Comparison of ENCODE assay signal across 14 cellular contexts in genomic region chr17:48633266-48633816, GRCh38. TPM values are rescaled to one million over a fixed set of nuclear protein-coding genes. Genes with fewer than 3 reads are reported as not detected.
DNase-seq lines count a peak whose midpoint lies in the region; ATAC-seq and TF ChIP-seq lines count a peak whose summit lies in the region.
"Had no signal": no experiment of that assay in that cellular context is flagged by ENCODE, and none has a peak within 500 bp of the region (broad histone marks: within the 10 kb centered on the region; RNA-seq: fewer than 3 reads in every experiment).

No MANE protein-coding gene starts in this region.

- H3K4me3 Mint-ChIP-seq in activated CD4-positive, alpha-beta T cell treated with anti-CD3 and anti-CD28 coated beads for 36 hours, result peak overlapping the region; percentile 49
- peak overlapping the region; percentile 39 for H3K4me3 Mint-ChIP-seq in activated CD8-positive, alpha-beta T cell treated with anti-CD3 and anti-CD28 coated beads, Interleukin-2, amount 10 ng/mL, durations not matched to agents 7 days and 5 days
- H3K4me3 Mint-ChIP-seq in mesothelial cell of epicardium, result peak overlapping the region; percentile 41
- peak overlapping the region; percentile 52 to 75 for H3K4me3 Mint-ChIP-seq in stimulated activated naive B cell treated with anti-CD40 and anti-IgM and Interleukin-4, amounts not matched to agents 10 μg/mL and 1 μg/mL and 100 μg/mL, for 72 hours

- H3K4me1 Mint-ChIP-seq in activated CD4-positive, alpha-beta T cell treated with anti-CD3 and anti-CD28 coated beads for 36 hours, result no peaks in the 10 kb centered on the region
- H3K4me1 Mint-ChIP-seq in activated CD8-positive, alpha-beta T cell treated with anti-CD3 and anti-CD28 coated beads, Interleukin-2, amount 10 ng/mL, durations not matched to agents 7 days and 5 days (ENCODE audit: low read depth), result peaks cover 14% of the 10 kb centered on the region
- peaks cover 45% of the 10 kb centered on the region for H3K4me1 Mint-ChIP-seq in mesothelial cell of epicardium
- peaks cover 3 to 10% of the 10 kb centered on the region in 2 donors for H3K4me1 Mint-ChIP-seq in stimulated activated naive B cell treated with anti-CD40 and anti-IgM and Interleukin-4, amounts not matched to agents 10 μg/mL and 1 μg/mL and 100 μg/mL, for 72 hours

- no peak overlapping the region for H3K27ac Mint-ChIP-seq in activated CD4-positive, alpha-beta T cell treated with anti-CD3 and anti-CD28 coated beads for 36 hours
- no peak overlapping the region for H3K27ac Mint-ChIP-seq in activated CD8-positive, alpha-beta T cell treated with anti-CD3 and anti-CD28 coated beads, Interleukin-2, amount 10 ng/mL, durations not matched to agents 7 days and 5 days
- no peak overlapping the region for H3K27ac Mint-ChIP-seq in mesothelial cell of epicardium
- H3K27ac Mint-ChIP-seq in stimulated activated naive B cell treated with anti-CD40 and anti-IgM and Interleukin-4, amounts not matched to agents 10 μg/mL and 1 μg/mL and 100 μg/mL, for 72 hours, result no peak overlapping the region
- H3K27ac Mint-ChIP-seq: brain had no signal

- peaks cover 76% of the 10 kb centered on the region for H3K27me3 Mint-ChIP-seq in activated CD4-positive, alpha-beta T cell treated with anti-CD3 and anti-CD28 coated beads for 36 hours
- peaks cover 85% of the 10 kb centered on the region for H3K27me3 Mint-ChIP-seq in activated CD8-positive, alpha-beta T cell treated with anti-CD3 and anti-CD28 coated beads, Interleukin-2, amount 10 ng/mL, durations not matched to agents 7 days and 5 days (ENCODE audit: low read depth)
- H3K27me3 Mint-ChIP-seq in mesothelial cell of epicardium (ENCODE audit: low read depth), result peaks cover 99% of the 10 kb centered on the region
- H3K27me3 Mint-ChIP-seq in stimulated activated naive B cell treated with anti-CD40 and anti-IgM and Interleukin-4, amounts not matched to agents 10 μg/mL and 1 μg/mL and 100 μg/mL, for 72 hours, result peaks cover 86 to 97% of the 10 kb centered on the region in 2 donors
- H3K27me3 Mint-ChIP-seq: brain had no signal

- no peaks in the 10 kb centered on the region for H3K36me3 Mint-ChIP-seq in activated CD4-positive, alpha-beta T cell treated with anti-CD3 and anti-CD28 coated beads for 36 hours (ENCODE audit: low read depth)
- H3K36me3 Mint-ChIP-seq in activated CD8-positive, alpha-beta T cell treated with anti-CD3 and anti-CD28 coated beads, Interleukin-2, amount 10 ng/mL, durations not matched to agents 7 days and 5 days (ENCODE audit: low read depth), result no peaks in the 10 kb centered on the region
- H3K36me3 Mint-ChIP-seq in mesothelial cell of epicardium, result peaks cover 18% of the 10 kb centered on the region
- H3K36me3 Mint-ChIP-seq in stimulated activated naive B cell treated with anti-CD40 and anti-IgM and Interleukin-4, amounts not matched to agents 10 μg/mL and 1 μg/mL and 100 μg/mL, for 72 hours, result peaks cover 0 to 2% of the 10 kb centered on the region in 2 donors
- H3K36me3 Mint-ChIP-seq: brain had no signal

- no peak for TF ChIP-seq CTCF in mesothelial cell of epicardium (IDR thresholded peaks at IDR 0.05; ENCODE audit: unreplicated experiment)

- no peaks in the 10 kb centered on the region for H3K9me3 Mint-ChIP-seq in activated CD4-positive, alpha-beta T cell treated with anti-CD3 and anti-CD28 coated beads for 36 hours (ENCODE audit: low read depth)
- H3K9me3 Mint-ChIP-seq in activated CD8-positive, alpha-beta T cell treated with anti-CD3 and anti-CD28 coated beads, Interleukin-2, amount 10 ng/mL, durations not matched to agents 7 days and 5 days (ENCODE audit: insufficient read depth), result no peaks in the 10 kb centered on the region
- no peaks in the 10 kb centered on the region for H3K9me3 Mint-ChIP-seq in mesothelial cell of epicardium
- H3K9me3 Mint-ChIP-seq in stimulated activated naive B cell treated with anti-CD40 and anti-IgM and Interleukin-4, amounts not matched to agents 10 μg/mL and 1 μg/mL and 100 μg/mL, for 72 hours, result no peaks in the 10 kb centered on the region

- CTCF ChIA-PET in activated CD4-positive, alpha-beta T cell treated with anti-CD3 and anti-CD28 coated beads for 36 hours (lab: Charles Lee), result interaction anchor here (0.7 to 2.5 kb wide), 5 partner anchors 9 to 325 kb away, joined by 3 to 12 read pairs (median 5); no protein-coding TSS in a partner anchor
- CTCF ChIA-PET in activated CD8-positive, alpha-beta T cell treated with anti-CD3 and anti-CD28 coated beads, Interleukin-2, amount 10 ng/mL, durations not matched to agents 7 days and 5 days (lab: Charles Lee), result interaction anchor here (1.5 to 1.7 kb wide), 2 partner anchors 14 to 38 kb away, joined by 4 to 6 read pairs; no protein-coding TSS in a partner anchor

- no peak for DNase-seq in activated CD4-positive, alpha-beta T cell treated with anti-CD3 and anti-CD28 coated beads for 36 hours
- DNase-seq in activated CD4-positive, alpha-beta T cell treated with anti-CD3 and anti-CD28 coated beads, Interleukin-2, amount 50 U/mL, for 4 hours, result no peak
- no peak for DNase-seq in activated CD8-positive, alpha-beta T cell treated with anti-CD3 and anti-CD28 coated beads, Interleukin-2, amount 10 ng/mL, durations not matched to agents 7 days and 5 days
- DNase-seq in mesothelial cell of epicardium (ENCODE audit: low spot score in 2 of 2, unreplicated experiment in 2 of 2) (no peak), hippocampal formation (lab: John Stamatoyannopoulos, UW) (no peak), ecto neural progenitor cell (ENCODE audit: low spot score) (no peak)
- no peak for DNase-seq in stimulated activated naive B cell treated with anti-CD40 and anti-IgM and Interleukin-4, amounts not matched to agents 10 μg/mL and 1 μg/mL and 100 μg/mL, for 72 hours
- DNase-seq: midbrain, NCI-H2081 treated with DMSO at 0.1 percent for 48 hours, NCI-H82 had no signal

- no peak for ATAC-seq in activated CD4-positive, alpha-beta T cell treated with anti-CD3 and anti-CD28 coated beads for 36 hours
- ATAC-seq in activated CD8-positive, alpha-beta T cell treated with anti-CD3 and anti-CD28 coated beads, Interleukin-2, amount 10 ng/mL, durations not matched to agents 7 days and 5 days, result no peak
- no peak for ATAC-seq in stimulated activated naive B cell treated with anti-CD40 and anti-IgM and Interleukin-4, amounts not matched to agents 10 μg/mL and 1 μg/mL and 100 μg/mL, for 72 hours (replicated peaks)
- no peak for ATAC-seq in HG03025 (IDR thresholded peaks at IDR 0.05; ENCODE audit: low FRiP score, unreplicated experiment)
- ATAC-seq: HCT116 had no signal

- POLR2A ChIA-PET in activated CD4-positive, alpha-beta T cell treated with anti-CD3 and anti-CD28 coated beads for 36 hours (lab: Charles Lee), result no interaction called here
- POLR2A ChIA-PET in activated CD8-positive, alpha-beta T cell treated with anti-CD3 and anti-CD28 coated beads, Interleukin-2, amount 10 ng/mL, durations not matched to agents 7 days and 5 days (lab: Charles Lee), result no interaction called here

- intact Hi-C loops in activated CD4-positive, alpha-beta T cell treated with anti-CD3 and anti-CD28 coated beads for 36 hours (cut with DNase I, micrococcal nuclease), result no loop called here

RNA-seq across cellular contexts. Expression of gene HOXB9, which starts 7.2 kb away (rescaled TPM):
- 1 to 10 TPM; 1.9 to 2.5 TPM for total RNA-seq in activated CD4-positive, alpha-beta T cell treated with anti-CD3 and anti-CD28 coated beads for 36 hours
- under 1 TPM; 0.37 to 0.65 TPM for total RNA-seq in activated CD8-positive, alpha-beta T cell treated with anti-CD3 and anti-CD28 coated beads, Interleukin-2, amount 10 ng/mL, durations not matched to agents 7 days and 5 days
- total RNA-seq in mesothelial cell of epicardium, result 33.8 to 35.4 TPM (median 34.4 TPM) in 3 replicates
- total RNA-seq: fibroblast of villous mesenchyme had no signal

RNA-seq across cellular contexts. Expression of gene HOXB8, which starts 18.2 kb away (rescaled TPM):
- not detected for total RNA-seq in activated CD4-positive, alpha-beta T cell treated with anti-CD3 and anti-CD28 coated beads for 36 hours
- not detected for total RNA-seq in activated CD8-positive, alpha-beta T cell treated with anti-CD3 and anti-CD28 coated beads, Interleukin-2, amount 10 ng/mL, durations not matched to agents 7 days and 5 days
- 75.7 to 82.4 TPM (median 78.8 TPM) in 3 replicates for total RNA-seq in mesothelial cell of epicardium
- total RNA-seq: fibroblast of villous mesenchyme had no signal

RNA-seq across cellular contexts. Expression of gene HOXB7, which starts 22.5 kb away (rescaled TPM):
- total RNA-seq in activated CD4-positive, alpha-beta T cell treated with anti-CD3 and anti-CD28 coated beads for 36 hours, result under 1 TPM; 0.25 to 0.30 TPM
- total RNA-seq in activated CD8-positive, alpha-beta T cell treated with anti-CD3 and anti-CD28 coated beads, Interleukin-2, amount 10 ng/mL, durations not matched to agents 7 days and 5 days, result under 1 TPM; 0.87 to 0.91 TPM
- total RNA-seq in mesothelial cell of epicardium, result 18.6 to 20.3 TPM (median 19.5 TPM) in 3 replicates

RNA-seq across cellular contexts. Expression of gene HOXB6, which starts 28.6 kb away (rescaled TPM):
- not detected for total RNA-seq in activated CD4-positive, alpha-beta T cell treated with anti-CD3 and anti-CD28 coated beads for 36 hours
- not detected for total RNA-seq in activated CD8-positive, alpha-beta T cell treated with anti-CD3 and anti-CD28 coated beads, Interleukin-2, amount 10 ng/mL, durations not matched to agents 7 days and 5 days
- total RNA-seq in mesothelial cell of epicardium, result 56.4 to 63.1 TPM (median 59.7 TPM) in 3 replicates

RNA-seq across cellular contexts. Expression of gene HOXB5, which starts 39.8 kb away (rescaled TPM):
- not detected for total RNA-seq in activated CD4-positive, alpha-beta T cell treated with anti-CD3 and anti-CD28 coated beads for 36 hours
- not detected for total RNA-seq in activated CD8-positive, alpha-beta T cell treated with anti-CD3 and anti-CD28 coated beads, Interleukin-2, amount 10 ng/mL, durations not matched to agents 7 days and 5 days
- total RNA-seq in mesothelial cell of epicardium, result 28.6 to 32.4 TPM (median 31.1 TPM) in 3 replicates

Comparison
In these comparisons a context has a peak if more than half of its experiments do, and no peak if none do; other contexts are left out.
1. RNA of gene HOXB8, which starts 18.2 kb away (total RNA-seq): 75.7 to 82.4 TPM in mesothelial cell of epicardium; not detected in activated CD4-positive, alpha-beta T cell treated with anti-CD3 and anti-CD28 coated beads for 36 hours and not detected in activated CD8-positive, alpha-beta T cell treated with anti-CD3 and anti-CD28 coated beads, Interleukin-2, amount 10 ng/mL, durations not matched to agents 7 days and 5 days; every median in the first group is over 10 times any median in the second.
2. RNA of gene HOXB7, which starts 22.5 kb away (total RNA-seq): 18.6 to 20.3 TPM in mesothelial cell of epicardium; 0.87 to 0.91 TPM in activated CD8-positive, alpha-beta T cell treated with anti-CD3 and anti-CD28 coated beads, Interleukin-2, amount 10 ng/mL, durations not matched to agents 7 days and 5 days and 0.25 to 0.30 TPM in activated CD4-positive, alpha-beta T cell treated with anti-CD3 and anti-CD28 coated beads for 36 hours; every median in the first group is over 10 times any median in the second.
3. Peak in every context shown above with its lines, with median percentiles within 50 percentile points of each other: H3K4me3 Mint-ChIP-seq.